In genomic region chr5:134136221-134136631, GRCh38 we compare ENCODE assay signal across 14 cellular contexts. TPM values are rescaled to one million over a fixed set of nuclear protein-coding genes. Genes with fewer than 3 reads are reported as not detected.
A peak's percentile ranks its signal among the peaks of the same experiment; 100 is the strongest.
DNase-seq lines count a peak whose midpoint lies in the region; ATAC-seq and TF ChIP-seq lines count a peak whose summit lies in the region.
"Had no signal": no experiment of that assay in that cellular context is flagged by ENCODE, and none has a peak within 500 bp of the region (broad histone marks: within the 10 kb centered on the region; RNA-seq: fewer than 3 reads in every experiment).

No MANE protein-coding gene starts in this region.

- H3K27me3 Mint-ChIP-seq in activated CD4-positive, alpha-beta T cell treated with anti-CD3 and anti-CD28 coated beads, Interleukin-2, amount 10 ng/mL, durations not matched to agents 24 days and 14 days, result peaks cover 8% of the 10 kb centered on the region
- no peaks in the 10 kb centered on the region for H3K27me3 Mint-ChIP-seq in T-helper 17 cell

- peak overlapping the region in 4 of 59 donors; percentile 1 to 63 (median 15) for H3K27ac ChIP-seq in dorsolateral prefrontal cortex
- H3K27ac ChIP-seq: gastrocnemius medialis, WERI-Rb-1 had no signal

- H3K9me3 ChIP-seq in T-helper 17 cell (ENCODE audit: control insufficient read depth, low read length, poor library complexity, severe bottlenecking), result no peaks in the 10 kb centered on the region
- H3K9me3 ChIP-seq: gastrocnemius medialis had no signal

- no peaks in the 10 kb centered on the region for H3K27me3 ChIP-seq in dorsolateral prefrontal cortex
- H3K27me3 ChIP-seq: gastrocnemius medialis had no signal

- no peak for TF ChIP-seq CTCF in dorsolateral prefrontal cortex (IDR thresholded peaks at IDR 0.05 in 54 of 56, conservative IDR thresholded peaks at IDR 0.05 in 2 of 56; ENCODE audit: low read depth in 1 of 56, partially characterized antibody in 56 of 56)

- H3K4me1 Mint-ChIP-seq in activated CD4-positive, alpha-beta T cell treated with anti-CD3 and anti-CD28 coated beads, Interleukin-2, amount 10 ng/mL, durations not matched to agents 24 days and 14 days, result peaks cover 77% of the 10 kb centered on the region
- peaks cover 64% of the 10 kb centered on the region for H3K4me1 Mint-ChIP-seq in T-helper 17 cell
- H3K4me1 Mint-ChIP-seq: neural crest cell had no signal

- ATAC-seq in T-helper 17 cell (no peak), HG02759 (IDR thresholded peaks at IDR 0.05; ENCODE audit: unreplicated experiment) (no peak), GM21825 (IDR thresholded peaks at IDR 0.05; ENCODE audit: unreplicated experiment) (no peak)
- ATAC-seq: gastrocnemius medialis had no signal

- peaks cover 50% of the 10 kb centered on the region for H3K36me3 Mint-ChIP-seq in activated CD4-positive, alpha-beta T cell treated with anti-CD3 and anti-CD28 coated beads, Interleukin-2, amount 10 ng/mL, durations not matched to agents 24 days and 14 days (ENCODE audit: low read depth)
- peaks cover 20% of the 10 kb centered on the region for H3K36me3 Mint-ChIP-seq in T-helper 17 cell (ENCODE audit: low read depth)

- intact Hi-C loops in activated CD4-positive, alpha-beta T cell treated with anti-CD3 and anti-CD28 coated beads, Interleukin-2, amount 10 ng/mL, durations not matched to agents 24 days and 14 days (cut with micrococcal nuclease), result no loop called here
- intact Hi-C loops in dorsolateral prefrontal cortex (cut with DNase I), result no loop called here
- intact Hi-C loops in posterior cingulate gyrus (cut with DNase I), result no loop called here

- H3K4me3 ChIP-seq in dorsolateral prefrontal cortex, result no peak overlapping the region
- H3K4me3 ChIP-seq: gastrocnemius medialis had no signal

- DNase-seq in activated CD4-positive, alpha-beta T cell treated with anti-CD3 and anti-CD28 coated beads, Interleukin-2, amount 10 ng/mL, durations not matched to agents 24 days and 14 days, result no peak
- DNase-seq in activated CD4-positive, alpha-beta T cell treated with anti-CD3 and anti-CD28 coated beads for 4 hours, result no peak
- DNase-seq in T-helper 17 cell (peak in 2 of 3 donors; percentile 2 to 8), dorsolateral prefrontal cortex (peak in 8 of 10 donors; percentile 6 to 76 (median 32)), posterior cingulate gyrus (peak in 6 of 10 donors; percentile 1 to 51 (median 26))
- no peak for DNase-seq in NK-92 treated with Interleukin-12 subunit alpha and Interleukin-12 subunit beta, amount 100 ng/mL, for 24 hours (lab: John Stamatoyannopoulos, UW)
- DNase-seq: amygdala, NCI-H1694, NCI-H748 treated with DMSO at 0.1 percent for 48 hours had no signal

- peak overlapping the region; percentile 55 for H3K4me3 Mint-ChIP-seq in activated CD4-positive, alpha-beta T cell treated with anti-CD3 and anti-CD28 coated beads, Interleukin-2, amount 10 ng/mL, durations not matched to agents 24 days and 14 days
- H3K4me3 Mint-ChIP-seq in T-helper 17 cell, result peak overlapping the region; percentile 91
- H3K4me3 Mint-ChIP-seq: neural crest cell had no signal

- H3K9me3 Mint-ChIP-seq in activated CD4-positive, alpha-beta T cell treated with anti-CD3 and anti-CD28 coated beads, Interleukin-2, amount 10 ng/mL, durations not matched to agents 24 days and 14 days, result no peaks in the 10 kb centered on the region
- H3K9me3 Mint-ChIP-seq: neural crest cell had no signal

- H3K27ac Mint-ChIP-seq in activated CD4-positive, alpha-beta T cell treated with anti-CD3 and anti-CD28 coated beads, Interleukin-2, amount 10 ng/mL, durations not matched to agents 24 days and 14 days, result peak overlapping the region; percentile 4
- H3K27ac Mint-ChIP-seq in T-helper 17 cell, result peak overlapping the region; percentile 100

RNA-seq across cellular contexts. Expression of gene TCF7, which starts 21.7 kb away (rescaled TPM):
- 112 and 113 TPM in 2 replicates for total RNA-seq in activated CD4-positive, alpha-beta T cell treated with anti-CD3 and anti-CD28 coated beads, Interleukin-2, amount 10 ng/mL, durations not matched to agents 24 days and 14 days
- total RNA-seq in T-helper 17 cell, result 100 to 1,000 TPM; 308 to 405 TPM
- total RNA-seq in dorsolateral prefrontal cortex, result 1 to 10 TPM in 115 of 120 experiments, under 1 TPM in 5; 0.75 to 9.0 (median 2.3) TPM

RNA-seq across cellular contexts. Expression of gene SKP1, which starts 40.5 kb away (rescaled TPM):
- 266 and 289 TPM in 2 replicates for total RNA-seq in activated CD4-positive, alpha-beta T cell treated with anti-CD3 and anti-CD28 coated beads, Interleukin-2, amount 10 ng/mL, durations not matched to agents 24 days and 14 days
- total RNA-seq in T-helper 17 cell, result 100 to 1,000 TPM; 284 to 339 TPM
- total RNA-seq in dorsolateral prefrontal cortex, result 100 to 1,000 TPM; 263 to 693 (median 535) TPM

Comparison
In these comparisons a context has a peak if more than half of its experiments do, and no peak if none do; other contexts are left out.
1. DNase-seq: peak in T-helper 17 cell (2 of 3), dorsolateral prefrontal cortex (8 of 10) and posterior cingulate gyrus (6 of 10); none in activated CD4-positive, alpha-beta T cell treated with anti-CD3 and anti-CD28 coated beads, Interleukin-2, amount 10 ng/mL, durations not matched to agents 24 days and 14 days (single experiment), activated CD4-positive, alpha-beta T cell treated with anti-CD3 and anti-CD28 coated beads for 4 hours (0 of 2) and NK-92 treated with Interleukin-12 subunit alpha and Interleukin-12 subunit beta, amount 100 ng/mL, for 24 hours (single experiment).
2. RNA of gene TCF7, which starts 21.7 kb away (total RNA-seq): 308 to 405 TPM in T-helper 17 cell and 112 to 113 TPM in activated CD4-positive, alpha-beta T cell treated with anti-CD3 and anti-CD28 coated beads, Interleukin-2, amount 10 ng/mL, durations not matched to agents 24 days and 14 days; 0.75 to 9.0 TPM in dorsolateral prefrontal cortex; every median in the first group is over 10 times any median in the second.